38 cellular contexts compared by ENCODE assay signal in genomic region chr1:11769274-11769673, GRCh38. TPM values are rescaled to one million over a fixed set of nuclear protein-coding genes. Genes with fewer than 3 reads are reported as not detected.
"Had no signal": no experiment of that assay in that cellular context is flagged by ENCODE, and none has a peak within 500 bp of the region (broad histone marks: within the 10 kb centered on the region; RNA-seq: fewer than 3 reads in every experiment).

No MANE protein-coding gene starts in this region.

- H3K36me3 Mint-ChIP-seq: activated CD8-positive, alpha-beta memory T cell treated with anti-CD3 and anti-CD28 coated beads, Interleukin-2, amount 10 ng/mL, durations not matched to agents 7 days and 5 days; activated naive CD4-positive, alpha-beta T cell treated with anti-CD3 and anti-CD28 coated beads, Interleukin-2, amount 10 ng/mL, durations not matched to agents 7 days and 5 days; activated naive CD4-positive, alpha-beta T cell treated with anti-CD3 and anti-CD28 coated beads, Interleukin-2, amount 50 U/mL, for 24 hours; activated naive CD8-positive, alpha-beta T cell; activated naive CD8-positive, alpha-beta T cell treated with anti-CD3 and anti-CD28 coated beads, Interleukin-2, amount 10 ng/mL, durations not matched to agents 7 days and 5 days; brain had no signal

- H3K4me1 Mint-ChIP-seq: activated CD4-positive, alpha-beta memory T cell treated with anti-CD3 and anti-CD28 coated beads, Interleukin-2, amount 10 ng/mL, durations not matched to agents 7 days and 5 days; activated CD4-positive, alpha-beta T cell treated with anti-CD3 and anti-CD28 coated beads for 36 hours; activated CD4-positive, alpha-beta T cell treated with anti-CD3 and anti-CD28 coated beads, Interleukin-2, amount 10 ng/mL, durations not matched to agents 7 days and 5 days; activated CD8-positive, alpha-beta memory T cell treated with anti-CD3 and anti-CD28 coated beads, Interleukin-2, amount 10 ng/mL, durations not matched to agents 7 days and 5 days; activated naive CD4-positive, alpha-beta T cell treated with anti-CD3 and anti-CD28 coated beads, Interleukin-2, amount 10 ng/mL, durations not matched to agents 7 days and 5 days; activated naive CD4-positive, alpha-beta T cell treated with anti-CD3 and anti-CD28 coated beads, Interleukin-2, amount 50 U/mL, for 24 hours; activated naive CD8-positive, alpha-beta T cell treated with anti-CD3 and anti-CD28 coated beads, Interleukin-2, amount 10 ng/mL, durations not matched to agents 7 days and 5 days; activated naive CD8-positive, alpha-beta T cell treated with anti-CD3 and anti-CD28 coated beads, Interleukin-2, amount 50 U/mL, for 24 hours; brain had no signal

- H3K4me1 ChIP-seq: ascending aorta had no signal

- H3K4me3 ChIP-seq: ascending aorta, cardiac muscle cell had no signal

- FAIRE-seq: bronchial epithelial cell, TTC549 had no signal

- H3K27me3 Mint-ChIP-seq: activated CD4-positive, alpha-beta T cell treated with anti-CD3 and anti-CD28 coated beads for 36 hours; activated naive CD4-positive, alpha-beta T cell treated with anti-CD3 and anti-CD28 coated beads, Interleukin-2, amount 50 U/mL, for 24 hours; activated naive CD8-positive, alpha-beta T cell; activated naive CD8-positive, alpha-beta T cell treated with anti-CD3 and anti-CD28 coated beads, Interleukin-2, amount 50 U/mL, for 24 hours; activated T-cell treated with anti-CD3 and anti-CD28 coated beads, Interleukin-2, amount 50 U/mL, for 24 hours had no signal

- H3K4me3 Mint-ChIP-seq: activated CD4-positive, alpha-beta memory T cell treated with anti-CD3 and anti-CD28 coated beads, Interleukin-2, amount 10 ng/mL, durations not matched to agents 7 days and 5 days; activated CD4-positive, alpha-beta T cell treated with anti-CD3 and anti-CD28 coated beads for 36 hours; activated CD4-positive, alpha-beta T cell treated with anti-CD3 and anti-CD28 coated beads, Interleukin-2, amount 10 ng/mL, durations not matched to agents 7 days and 5 days; activated CD8-positive, alpha-beta memory T cell treated with anti-CD3 and anti-CD28 coated beads, Interleukin-2, amount 10 ng/mL, durations not matched to agents 7 days and 5 days; activated CD8-positive, alpha-beta T cell treated with anti-CD3 and anti-CD28 coated beads, Interleukin-2, amount 10 ng/mL, durations not matched to agents 7 days and 5 days; activated naive CD4-positive, alpha-beta T cell treated with anti-CD3 and anti-CD28 coated beads, Interleukin-2, amount 10 ng/mL, durations not matched to agents 7 days and 5 days; activated naive CD4-positive, alpha-beta T cell treated with anti-CD3 and anti-CD28 coated beads, Interleukin-2, amount 50 U/mL, for 24 hours; activated naive CD8-positive, alpha-beta T cell; activated naive CD8-positive, alpha-beta T cell treated with anti-CD3 and anti-CD28 coated beads, Interleukin-2, amount 10 ng/mL, durations not matched to agents 7 days and 5 days; activated naive CD8-positive, alpha-beta T cell treated with anti-CD3 and anti-CD28 coated beads, Interleukin-2, amount 50 U/mL, for 24 hours; activated T-cell treated with anti-CD3 and anti-CD28 coated beads, Interleukin-2, amount 50 U/mL, for 24 hours; brain; T-helper 1 cell treated with Interleukin-12 subunit alpha and Interleukin-12 subunit beta and Interleukin-4 antibody, amounts not matched to agents 30 μg/mL and 1 μg/mL, for 36 hours; T-helper 2 cell treated with Interferon-gamma antibody and Interleukin-4, amounts not matched to agents 5 μg/mL and 100 μg/mL, for 36 hours had no signal

- H3K36me3 ChIP-seq: ascending aorta, cardiac muscle cell had no signal

- H3K27me3 ChIP-seq: ascending aorta, cardiac muscle cell had no signal

- DNase-seq: activated CD4-positive, alpha-beta memory T cell treated with anti-CD3 and anti-CD28 coated beads, Interleukin-2, amount 10 ng/mL, durations not matched to agents 7 days and 5 days; activated CD4-positive, alpha-beta T cell treated with anti-CD3 and anti-CD28 coated beads for 1 hour; activated CD4-positive, alpha-beta T cell treated with anti-CD3 and anti-CD28 coated beads for 36 hours; activated CD4-positive, alpha-beta T cell treated with anti-CD3 and anti-CD28 coated beads for 48 hours; activated CD4-positive, alpha-beta T cell treated with anti-CD3 and anti-CD28 coated beads, Interleukin-2, amount 10 ng/mL, durations not matched to agents 7 days and 5 days; activated CD4-positive, alpha-beta T cell treated with anti-CD3 and anti-CD28 coated beads, Interleukin-2, amount 50 U/mL, for 48 hours; activated CD4-positive, CD25-positive, alpha-beta regulatory T cell; activated CD8-positive, alpha-beta memory T cell treated with anti-CD3 and anti-CD28 coated beads for 24 hours; activated CD8-positive, alpha-beta memory T cell treated with anti-CD3 and anti-CD28 coated beads, Interleukin-2, amount 10 ng/mL, durations not matched to agents 7 days and 5 days; activated CD8-positive, alpha-beta memory T cell treated with anti-CD3 and anti-CD28 coated beads, Interleukin-2, amount 50 U/mL, for 48 hours; activated CD8-positive, alpha-beta T cell treated with anti-CD3 and anti-CD28 coated beads, Interleukin-2, amount 10 ng/mL, durations not matched to agents 7 days and 5 days; activated effector memory CD4-positive, alpha-beta T cell treated with Interleukin-2 at 50 U/mL for 16 hours; activated gamma-delta T cell; activated naive CD4-positive, alpha-beta T cell treated with anti-CD3 and anti-CD28 coated beads, Interleukin-2, amount 10 ng/mL, durations not matched to agents 7 days and 5 days; activated naive CD4-positive, alpha-beta T cell treated with Interleukin-2 at 50 U/mL for 16 hours; activated naive CD8-positive, alpha-beta T cell treated with anti-CD3 and anti-CD28 coated beads, Interleukin-2, amount 10 ng/mL, durations not matched to agents 7 days and 5 days; activated naive CD8-positive, alpha-beta T cell treated with anti-CD3 and anti-CD28 coated beads, Interleukin-2, amount 50 U/mL, for 24 hours; activated T-cell treated with anti-CD3 and anti-CD28 coated beads, Interleukin-2, amount 50 U/mL, for 24 hours; activated T-cell treated with anti-CD3 and anti-CD28 coated beads, Interleukin-2, amount 50 U/mL, for 48 hours; amygdala; anterior cingulate cortex; central memory CD4-positive, alpha-beta T cell; T-helper 1 cell; T-helper 2 cell; T-helper 9 cell had no signal

- H3K9me3 ChIP-seq: ascending aorta had no signal

- H3K27ac Mint-ChIP-seq: activated CD4-positive, alpha-beta memory T cell treated with anti-CD3 and anti-CD28 coated beads, Interleukin-2, amount 10 ng/mL, durations not matched to agents 7 days and 5 days; activated CD4-positive, alpha-beta T cell treated with anti-CD3 and anti-CD28 coated beads for 36 hours; activated CD4-positive, alpha-beta T cell treated with anti-CD3 and anti-CD28 coated beads, Interleukin-2, amount 10 ng/mL, durations not matched to agents 7 days and 5 days; activated CD8-positive, alpha-beta memory T cell treated with anti-CD3 and anti-CD28 coated beads, Interleukin-2, amount 10 ng/mL, durations not matched to agents 7 days and 5 days; activated CD8-positive, alpha-beta T cell treated with anti-CD3 and anti-CD28 coated beads, Interleukin-2, amount 10 ng/mL, durations not matched to agents 7 days and 5 days; activated naive CD4-positive, alpha-beta T cell treated with anti-CD3 and anti-CD28 coated beads, Interleukin-2, amount 10 ng/mL, durations not matched to agents 7 days and 5 days; activated naive CD4-positive, alpha-beta T cell treated with anti-CD3 and anti-CD28 coated beads, Interleukin-2, amount 50 U/mL, for 24 hours; activated naive CD8-positive, alpha-beta T cell; activated naive CD8-positive, alpha-beta T cell treated with anti-CD3 and anti-CD28 coated beads, Interleukin-2, amount 10 ng/mL, durations not matched to agents 7 days and 5 days; activated naive CD8-positive, alpha-beta T cell treated with anti-CD3 and anti-CD28 coated beads, Interleukin-2, amount 50 U/mL, for 24 hours; activated T-cell treated with anti-CD3 and anti-CD28 coated beads, Interleukin-2, amount 50 U/mL, for 24 hours; activated T-helper 2 cell treated with anti-CD3 and anti-CD28 coated beads, Interferon-gamma antibody, Interleukin-2, Interleukin-4, amounts not matched to agents 10 μg/mL and 5 μg/mL and 100 μg/mL, durations not matched to agents 14 hours and 24 hours and 36 hours; brain; T-helper 1 cell treated with Interleukin-12 subunit alpha and Interleukin-12 subunit beta and Interleukin-4 antibody, amounts not matched to agents 30 μg/mL and 1 μg/mL, for 36 hours; T-helper 2 cell treated with Interferon-gamma antibody and Interleukin-4, amounts not matched to agents 5 μg/mL and 100 μg/mL, for 36 hours had no signal

- H3K27ac ChIP-seq: ascending aorta, cardiac muscle cell, VCaP had no signal

- ATAC-seq: activated CD4-positive, alpha-beta T cell treated with anti-CD3 and anti-CD28 coated beads for 36 hours; activated CD4-positive, CD25-positive, alpha-beta regulatory T cell treated with anti-CD3 and anti-CD28 coated beads, Interleukin-2, amount 50 U/mL, for 24 hours; activated CD8-positive, alpha-beta memory T cell treated with anti-CD3 and anti-CD28 coated beads, Interleukin-2, amount 10 ng/mL, durations not matched to agents 7 days and 5 days; activated CD8-positive, alpha-beta T cell treated with anti-CD3 and anti-CD28 coated beads, Interleukin-2, amount 10 ng/mL, durations not matched to agents 7 days and 5 days; activated naive CD8-positive, alpha-beta T cell treated with anti-CD3 and anti-CD28 coated beads, Interleukin-2, amount 50 U/mL, for 24 hours had no signal

- H3K9me3 Mint-ChIP-seq: activated CD4-positive, alpha-beta memory T cell treated with anti-CD3 and anti-CD28 coated beads, Interleukin-2, amount 10 ng/mL, durations not matched to agents 7 days and 5 days; activated CD4-positive, alpha-beta T cell treated with anti-CD3 and anti-CD28 coated beads, Interleukin-2, amount 10 ng/mL, durations not matched to agents 7 days and 5 days; activated naive CD4-positive, alpha-beta T cell treated with anti-CD3 and anti-CD28 coated beads, Interleukin-2, amount 10 ng/mL, durations not matched to agents 7 days and 5 days; activated naive CD4-positive, alpha-beta T cell treated with anti-CD3 and anti-CD28 coated beads, Interleukin-2, amount 50 U/mL, for 24 hours; activated naive CD8-positive, alpha-beta T cell treated with anti-CD3 and anti-CD28 coated beads, Interleukin-2, amount 10 ng/mL, durations not matched to agents 7 days and 5 days; activated naive CD8-positive, alpha-beta T cell treated with anti-CD3 and anti-CD28 coated beads, Interleukin-2, amount 50 U/mL, for 24 hours; activated T-cell treated with anti-CD3 and anti-CD28 coated beads, Interleukin-2, amount 50 U/mL, for 24 hours; activated T-helper 2 cell treated with anti-CD3 and anti-CD28 coated beads, Interferon-gamma antibody, Interleukin-2, Interleukin-4, amounts not matched to agents 10 μg/mL and 5 μg/mL and 100 μg/mL, durations not matched to agents 14 hours and 24 hours and 36 hours; T-helper 1 cell treated with Interleukin-12 subunit alpha and Interleukin-12 subunit beta and Interleukin-4 antibody, amounts not matched to agents 30 μg/mL and 1 μg/mL, for 36 hours; T-helper 2 cell treated with Interferon-gamma antibody and Interleukin-4, amounts not matched to agents 5 μg/mL and 100 μg/mL, for 36 hours had no signal

RNA-seq across cellular contexts. Expression of gene C1orf167, which starts 7.3 kb away (rescaled TPM):
- total RNA-seq: activated CD4-positive, alpha-beta T cell treated with anti-CD3 and anti-CD28 coated beads for 36 hours; activated CD4-positive, alpha-beta T cell treated with anti-CD3 and anti-CD28 coated beads, Interleukin-2, amount 10 ng/mL, durations not matched to agents 7 days and 5 days; activated CD8-positive, alpha-beta memory T cell treated with anti-CD3 and anti-CD28 coated beads, Interleukin-2, amount 10 ng/mL, durations not matched to agents 7 days and 5 days; activated CD8-positive, alpha-beta T cell treated with anti-CD3 and anti-CD28 coated beads, Interleukin-2, amount 10 ng/mL, durations not matched to agents 7 days and 5 days; activated naive CD8-positive, alpha-beta T cell treated with anti-CD3 and anti-CD28 coated beads, Interleukin-2, amount 10 ng/mL, durations not matched to agents 7 days and 5 days; activated T-helper 2 cell treated with anti-CD3 and anti-CD28 coated beads, Interferon-gamma antibody, Interleukin-2, Interleukin-4, amounts not matched to agents 10 μg/mL and 5 μg/mL and 100 μg/mL, durations not matched to agents 14 hours and 24 hours and 36 hours; ascending aorta; bronchial epithelial cell; cerebellum had no signal
